Comparison of ENCODE assay signal across 9 cellular contexts in genomic region chr16:1958715-1959268, GRCh38. TPM values are rescaled to one million over a fixed set of nuclear protein-coding genes. Genes with fewer than 3 reads are reported as not detected.
DNase-seq lines count a peak whose midpoint lies in the region; ATAC-seq and TF ChIP-seq lines count a peak whose summit lies in the region.
"Had no signal": no experiment of that assay in that cellular context is flagged by ENCODE, and none has a peak within 500 bp of the region (broad histone marks: within the 10 kb centered on the region; RNA-seq: fewer than 3 reads in every experiment).

No MANE protein-coding gene starts in this region.

- no peaks in the 10 kb centered on the region for H3K9me3 ChIP-seq in SK-N-MC (ENCODE audit: low read depth, low read length)

- DNase-seq in SK-N-MC (ENCODE audit: low read depth, low spot score) (no peak), foreskin keratinocyte (no peak), skeletal muscle cell (ENCODE audit: low read depth) (no peak), KBM-7 (no peak), NCI-H510A treated with DMSO at 0.1 percent for 48 hours (lab: John Stamatoyannopoulos, UW) (no peak), NCI-H1417 (lab: John Stamatoyannopoulos, UW) (no peak)
- no peak for DNase-seq in stimulated activated CD4-positive, alpha-beta T cell treated with anti-CD3 and anti-CD28 coated beads, Interleukin-4, amount 100 ng/mL, for 24 hours

- ATAC-seq in GM21381 (IDR thresholded peaks at IDR 0.05; ENCODE audit: unreplicated experiment), result peak; percentile 3
- ATAC-seq in foreskin keratinocyte, result peak; percentile 19

- H3K36me3 ChIP-seq in SK-N-MC (ENCODE audit: insufficient read depth, low read length), result peaks cover 23% of the 10 kb centered on the region

- in situ Hi-C loops in KBM-7 (cut with MboI; ENCODE audit: low pct_unique_long_range_greater_than_20kb, low sequenced_read_pairs), result no loop called here

- H3K4me3 ChIP-seq in SK-N-MC, result peak overlapping the region; percentile 98
- peak overlapping the region; percentile 87 for H3K4me3 ChIP-seq in skeletal muscle cell (ENCODE audit: low read depth, low read length)

- peak overlapping the region; percentile 94 for H3K9ac ChIP-seq in SK-N-MC (ENCODE audit: insufficient read length)

- no peak for TF ChIP-seq CTCF in foreskin keratinocyte (conservative IDR thresholded peaks at IDR 0.05)

- H3K27me3 ChIP-seq in foreskin keratinocyte, result no peaks in the 10 kb centered on the region

- no peaks in the 10 kb centered on the region for H3K4me1 ChIP-seq in foreskin keratinocyte

- H3K27ac ChIP-seq in SK-N-MC, result 0 out of 2 replicates have a peak overlapping the region, but pooled peaks have one; percentile 27
- no peak overlapping the region for H3K27ac ChIP-seq in foreskin keratinocyte

RNA-seq across cellular contexts. Expression of gene NDUFB10, which starts 0.5 kb away (rescaled TPM):
- total RNA-seq in foreskin keratinocyte, result 159 and 194 TPM in 2 replicates
- 237 and 254 TPM in 2 replicates for polyA plus RNA-seq in foreskin keratinocyte

RNA-seq across cellular contexts. Expression of gene RPL3L, which starts 4.3 kb away (rescaled TPM):
- 0.34 and 0.49 TPM in 2 replicates for total RNA-seq in foreskin keratinocyte
- 0.47 and 0.57 TPM in 2 replicates for polyA plus RNA-seq in foreskin keratinocyte
- total RNA-seq: dermis microvascular lymphatic vessel endothelial cell had no signal

RNA-seq across cellular contexts. Expression of gene RPS2, which starts 5.8 kb away (rescaled TPM):
- total RNA-seq in foreskin keratinocyte, result 4,323 and 4,992 TPM in 2 replicates
- polyA plus RNA-seq in foreskin keratinocyte, result 6,371 and 7,303 TPM in 2 replicates

RNA-seq across cellular contexts. Expression of gene RNF151, which starts 7.9 kb away (rescaled TPM):
- total RNA-seq in foreskin keratinocyte, result not detected in 2 replicates
- not detected in 2 replicates for polyA plus RNA-seq in foreskin keratinocyte
- total RNA-seq: dermis microvascular lymphatic vessel endothelial cell had no signal

RNA-seq across cellular contexts. Expression of gene TBL3, which starts 13.1 kb away (rescaled TPM):
- total RNA-seq in foreskin keratinocyte, result 61.5 and 68.8 TPM in 2 replicates
- polyA plus RNA-seq in foreskin keratinocyte, result 66.9 and 69.5 TPM in 2 replicates
